ENCODE assay signal across 1 cellular context in the genomic region with DNA sequence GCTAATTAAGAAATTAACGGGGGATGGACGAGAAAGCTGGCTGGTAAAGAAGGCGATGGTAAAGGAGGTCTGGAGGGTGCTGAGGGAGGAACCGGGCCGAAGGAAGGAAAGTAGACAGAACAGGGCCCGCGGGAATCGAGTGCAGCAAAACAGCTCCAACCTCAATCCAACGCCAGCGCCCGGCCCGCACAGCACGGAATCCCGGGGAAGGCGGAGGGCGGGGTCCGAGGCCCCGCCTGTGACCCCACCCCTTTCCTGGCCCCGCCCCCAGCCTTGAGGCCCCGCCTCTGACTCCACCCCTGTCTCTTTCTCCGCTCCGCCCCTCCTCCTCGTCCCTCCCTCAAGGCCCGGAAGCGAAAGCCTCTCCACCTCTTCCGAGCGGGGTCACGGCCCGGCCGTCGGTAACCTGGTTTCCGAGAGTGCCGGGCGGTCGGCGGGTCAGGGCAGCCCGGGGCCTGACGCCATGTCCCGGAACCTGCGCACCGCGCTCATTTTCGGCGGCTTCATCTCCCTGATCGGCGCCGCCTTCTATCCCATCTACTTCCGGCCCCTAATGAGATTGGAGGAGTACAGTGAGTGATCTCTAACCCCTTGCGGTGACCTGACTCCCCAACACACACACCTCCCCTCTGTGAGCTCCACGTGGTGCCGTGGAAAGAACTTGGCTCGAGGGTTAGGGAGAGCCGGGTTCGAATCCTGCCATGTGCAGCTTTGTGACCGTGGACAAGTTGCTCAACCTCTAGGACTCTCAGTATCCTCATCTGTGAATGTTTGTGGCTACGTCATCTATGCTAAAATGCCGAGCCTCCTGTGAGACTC.
TF ChIP-seq lines count a peak whose summit lies in the region.

A gene (plus strand): TSS at position 370 of the 819 bp plus-strand sequence. CDS start 94 bp downstream, at position 464.

TF ChIP-seq in HepG2, 621 proteins besides CTCF, POLR2A, EP300 and RAD21 (continued from another document and continues in another):
- TF ChIP-seq, protein P1, sequence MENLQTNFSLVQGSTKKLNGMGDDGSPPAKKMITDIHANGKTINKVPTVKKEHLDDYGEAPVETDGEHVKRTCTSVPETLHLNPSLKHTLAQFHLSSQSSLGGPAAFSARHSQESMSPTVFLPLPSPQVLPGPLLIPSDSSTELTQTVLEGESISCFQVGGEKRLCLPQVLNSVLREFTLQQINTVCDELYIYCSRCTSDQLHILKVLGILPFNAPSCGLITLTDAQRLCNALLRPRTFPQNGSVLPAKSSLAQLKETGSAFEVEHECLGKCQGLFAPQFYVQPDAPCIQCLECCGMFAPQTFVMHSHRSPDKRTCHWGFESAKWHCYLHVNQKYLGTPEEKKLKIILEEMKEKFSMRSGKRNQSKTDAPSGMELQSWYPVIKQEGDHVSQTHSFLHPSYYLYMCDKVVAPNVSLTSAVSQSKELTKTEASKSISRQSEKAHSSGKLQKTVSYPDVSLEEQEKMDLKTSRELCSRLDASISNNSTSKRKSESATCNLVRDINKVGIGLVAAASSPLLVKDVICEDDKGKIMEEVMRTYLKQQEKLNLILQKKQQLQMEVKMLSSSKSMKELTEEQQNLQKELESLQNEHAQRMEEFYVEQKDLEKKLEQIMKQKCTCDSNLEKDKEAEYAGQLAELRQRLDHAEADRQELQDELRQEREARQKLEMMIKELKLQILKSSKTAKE (CRISPR knock-in tag; IDR thresholded peaks at IDR 0.05; ENCODE audit: borderline replicate concordance): no peak
- TF ChIP-seq TP53 (CRISPR knock-in tag; conservative IDR thresholded peaks at IDR 0.05) (no peak; the same call in 1 of the 2 replicates), HNRNPL (IDR thresholded peaks at IDR 0.05; ENCODE audit: low read depth, low read length) (0 out of 2 replicates have a peak, but pooled peaks have one; percentile 41), ZNF547 (CRISPR knock-in tag; IDR thresholded peaks at IDR 0.05) (peak; percentile 37; the same call in 1 of the 2 replicates), ZNF460 (CRISPR knock-in tag; IDR thresholded peaks at IDR 0.05; ENCODE audit: borderline replicate concordance) (no peak; the same call in 1 of the 2 replicates), RARG (CRISPR knock-in tag; IDR thresholded peaks at IDR 0.05; ENCODE audit: low read depth) (no peak; the same call in 1 of the 2 replicates), KDM5B (CRISPR knock-in tag; IDR thresholded peaks at IDR 0.05; ENCODE audit: borderline replicate concordance) (peak; percentile 20; the same call in 1 of the 2 replicates), ZFY (CRISPR knock-in tag; IDR thresholded peaks at IDR 0.05) (peak; percentile 84), CHD2 (IDR thresholded peaks at IDR 0.05; ENCODE audit: low read depth, low read length) (no peak), ZNF207 (IDR thresholded peaks at IDR 0.05; ENCODE audit: borderline replicate concordance) (no peak), NONO (IDR thresholded peaks at IDR 0.05) (no peak), NONO (CRISPR knock-in tag; conservative IDR thresholded peaks at IDR 0.05) (peak; percentile 72), ZNF17 (CRISPR knock-in tag; IDR thresholded peaks at IDR 0.05) (no peak), KLF12 (CRISPR knock-in tag; IDR thresholded peaks at IDR 0.05; ENCODE audit: borderline replicate concordance) (peak; percentile 49; the same call in 1 of the 2 replicates), SAFB2 (CRISPR knock-in tag; IDR thresholded peaks at IDR 0.05; ENCODE audit: borderline replicate concordance, low read depth) (no peak), TOPORS (CRISPR knock-in tag; IDR thresholded peaks at IDR 0.05) (no peak), FOXK2 (IDR thresholded peaks at IDR 0.05) (no peak), ZBTB42 (CRISPR knock-in tag; IDR thresholded peaks at IDR 0.05) (no peak), POLR2G (IDR thresholded peaks at IDR 0.05; ENCODE audit: low read depth, low read length) (peak; percentile 80), DMAP1 (CRISPR knock-in tag; IDR thresholded peaks at IDR 0.05) (peak; percentile 93), ZNF598 (CRISPR knock-in tag; IDR thresholded peaks at IDR 0.05; ENCODE audit: borderline replicate concordance) (peak; percentile 73; the same call in 1 of the 2 replicates), KLF11 (CRISPR knock-in tag; IDR thresholded peaks at IDR 0.05) (no peak), ERF (CRISPR knock-in tag; IDR thresholded peaks at IDR 0.05) (peak; percentile 60), ZNF782 (CRISPR knock-in tag; IDR thresholded peaks at IDR 0.05; ENCODE audit: borderline replicate concordance) (0 out of 2 replicates have a peak, but pooled peaks have one; percentile 55), NR2C2 (CRISPR knock-in tag; IDR thresholded peaks at IDR 0.05; ENCODE audit: borderline replicate concordance) (peak; percentile 99), SAP130 (CRISPR knock-in tag; IDR thresholded peaks at IDR 0.05; ENCODE audit: low read depth) (peak; percentile 72), RBFOX2 (IDR thresholded peaks at IDR 0.05; ENCODE audit: low read depth, low read length) (peak; percentile 94), ZNF121 (CRISPR knock-in tag; IDR thresholded peaks at IDR 0.05) (no peak), ZNF263 (CRISPR knock-in tag; IDR thresholded peaks at IDR 0.05) (peak; percentile 45), TMF1 (CRISPR knock-in tag; IDR thresholded peaks at IDR 0.05; ENCODE audit: low read depth) (no peak), GZF1 (CRISPR knock-in tag; IDR thresholded peaks at IDR 0.05) (0 out of 2 replicates have a peak, but pooled peaks have one; percentile 74), GATAD1 (CRISPR knock-in tag; IDR thresholded peaks at IDR 0.05) (peak; percentile 80), ZBTB7B (CRISPR knock-in tag; IDR thresholded peaks at IDR 0.05) (no peak), NFE2 (CRISPR knock-in tag; IDR thresholded peaks at IDR 0.05) (no peak), ZSCAN12 (CRISPR knock-in tag; IDR thresholded peaks at IDR 0.05) (no peak), NCOA1 (CRISPR knock-in tag; IDR thresholded peaks at IDR 0.05) (no peak), PRMT3 (CRISPR knock-in tag; IDR thresholded peaks at IDR 0.05; ENCODE audit: borderline replicate concordance, low read depth) (no peak), SATB2 (CRISPR knock-in tag; IDR thresholded peaks at IDR 0.05) (no peak)
- TF ChIP-seq, protein P2, sequence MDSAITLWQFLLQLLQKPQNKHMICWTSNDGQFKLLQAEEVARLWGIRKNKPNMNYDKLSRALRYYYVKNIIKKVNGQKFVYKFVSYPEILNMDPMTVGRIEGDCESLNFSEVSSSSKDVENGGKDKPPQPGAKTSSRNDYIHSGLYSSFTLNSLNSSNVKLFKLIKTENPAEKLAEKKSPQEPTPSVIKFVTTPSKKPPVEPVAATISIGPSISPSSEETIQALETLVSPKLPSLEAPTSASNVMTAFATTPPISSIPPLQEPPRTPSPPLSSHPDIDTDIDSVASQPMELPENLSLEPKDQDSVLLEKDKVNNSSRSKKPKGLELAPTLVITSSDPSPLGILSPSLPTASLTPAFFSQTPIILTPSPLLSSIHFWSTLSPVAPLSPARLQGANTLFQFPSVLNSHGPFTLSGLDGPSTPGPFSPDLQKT (CRISPR knock-in tag; IDR thresholded peaks at IDR 0.05; ENCODE audit: borderline replicate concordance): no peak
- TF ChIP-seq, protein P3, sequence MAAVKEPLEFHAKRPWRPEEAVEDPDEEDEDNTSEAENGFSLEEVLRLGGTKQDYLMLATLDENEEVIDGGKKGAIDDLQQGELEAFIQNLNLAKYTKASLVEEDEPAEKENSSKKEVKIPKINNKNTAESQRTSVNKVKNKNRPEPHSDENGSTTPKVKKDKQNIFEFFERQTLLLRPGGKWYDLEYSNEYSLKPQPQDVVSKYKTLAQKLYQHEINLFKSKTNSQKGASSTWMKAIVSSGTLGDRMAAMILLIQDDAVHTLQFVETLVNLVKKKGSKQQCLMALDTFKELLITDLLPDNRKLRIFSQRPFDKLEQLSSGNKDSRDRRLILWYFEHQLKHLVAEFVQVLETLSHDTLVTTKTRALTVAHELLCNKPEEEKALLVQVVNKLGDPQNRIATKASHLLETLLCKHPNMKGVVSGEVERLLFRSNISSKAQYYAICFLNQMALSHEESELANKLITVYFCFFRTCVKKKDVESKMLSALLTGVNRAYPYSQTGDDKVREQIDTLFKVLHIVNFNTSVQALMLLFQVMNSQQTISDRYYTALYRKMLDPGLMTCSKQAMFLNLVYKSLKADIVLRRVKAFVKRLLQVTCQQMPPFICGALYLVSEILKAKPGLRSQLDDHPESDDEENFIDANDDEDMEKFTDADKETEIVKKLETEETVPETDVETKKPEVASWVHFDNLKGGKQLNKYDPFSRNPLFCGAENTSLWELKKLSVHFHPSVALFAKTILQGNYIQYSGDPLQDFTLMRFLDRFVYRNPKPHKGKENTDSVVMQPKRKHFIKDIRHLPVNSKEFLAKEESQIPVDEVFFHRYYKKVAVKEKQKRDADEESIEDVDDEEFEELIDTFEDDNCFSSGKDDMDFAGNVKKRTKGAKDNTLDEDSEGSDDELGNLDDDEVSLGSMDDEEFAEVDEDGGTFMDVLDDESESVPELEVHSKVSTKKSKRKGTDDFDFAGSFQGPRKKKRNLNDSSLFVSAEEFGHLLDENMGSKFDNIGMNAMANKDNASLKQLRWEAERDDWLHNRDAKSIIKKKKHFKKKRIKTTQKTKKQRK (IDR thresholded peaks at IDR 0.05; ENCODE audit: low read length): no peak
- TF ChIP-seq, protein P4, sequence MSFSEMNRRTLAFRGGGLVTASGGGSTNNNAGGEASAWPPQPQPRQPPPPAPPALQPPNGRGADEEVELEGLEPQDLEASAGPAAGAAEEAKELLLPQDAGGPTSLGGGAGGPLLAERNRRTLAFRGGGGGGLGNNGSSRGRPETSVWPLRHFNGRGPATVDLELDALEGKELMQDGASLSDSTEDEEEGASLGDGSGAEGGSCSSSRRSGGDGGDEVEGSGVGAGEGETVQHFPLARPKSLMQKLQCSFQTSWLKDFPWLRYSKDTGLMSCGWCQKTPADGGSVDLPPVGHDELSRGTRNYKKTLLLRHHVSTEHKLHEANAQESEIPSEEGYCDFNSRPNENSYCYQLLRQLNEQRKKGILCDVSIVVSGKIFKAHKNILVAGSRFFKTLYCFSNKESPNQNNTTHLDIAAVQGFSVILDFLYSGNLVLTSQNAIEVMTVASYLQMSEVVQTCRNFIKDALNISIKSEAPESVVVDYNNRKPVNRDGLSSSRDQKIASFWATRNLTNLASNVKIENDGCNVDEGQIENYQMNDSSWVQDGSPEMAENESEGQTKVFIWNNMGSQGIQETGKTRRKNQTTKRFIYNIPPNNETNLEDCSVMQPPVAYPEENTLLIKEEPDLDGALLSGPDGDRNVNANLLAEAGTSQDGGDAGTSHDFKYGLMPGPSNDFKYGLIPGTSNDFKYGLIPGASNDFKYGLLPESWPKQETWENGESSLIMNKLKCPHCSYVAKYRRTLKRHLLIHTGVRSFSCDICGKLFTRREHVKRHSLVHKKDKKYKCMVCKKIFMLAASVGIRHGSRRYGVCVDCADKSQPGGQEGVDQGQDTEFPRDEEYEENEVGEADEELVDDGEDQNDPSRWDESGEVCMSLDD (CRISPR knock-in tag; IDR thresholded peaks at IDR 0.05; ENCODE audit: borderline replicate concordance): peak; percentile 50; the same call in 1 of the 2 replicates
- TF ChIP-seq, protein P5, sequence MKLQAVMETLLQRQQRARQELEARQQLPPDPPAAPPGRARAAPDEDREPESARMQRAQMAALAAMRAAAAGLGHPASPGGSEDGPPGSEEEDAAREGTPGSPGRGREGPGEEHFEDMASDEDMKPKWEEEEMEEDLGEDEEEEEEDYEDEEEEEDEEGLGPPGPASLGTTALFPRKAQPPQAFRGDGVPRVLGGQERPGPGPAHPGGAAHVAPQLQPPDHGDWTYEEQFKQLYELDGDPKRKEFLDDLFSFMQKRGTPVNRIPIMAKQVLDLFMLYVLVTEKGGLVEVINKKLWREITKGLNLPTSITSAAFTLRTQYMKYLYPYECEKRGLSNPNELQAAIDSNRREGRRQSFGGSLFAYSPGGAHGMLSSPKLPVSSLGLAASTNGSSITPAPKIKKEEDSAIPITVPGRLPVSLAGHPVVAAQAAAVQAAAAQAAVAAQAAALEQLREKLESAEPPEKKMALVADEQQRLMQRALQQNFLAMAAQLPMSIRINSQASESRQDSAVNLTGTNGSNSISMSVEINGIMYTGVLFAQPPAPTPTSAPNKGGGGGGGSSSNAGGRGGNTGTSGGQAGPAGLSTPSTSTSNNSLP (IDR thresholded peaks at IDR 0.05; ENCODE audit: low read depth, low read length): no peak
- TF ChIP-seq, protein P6, sequence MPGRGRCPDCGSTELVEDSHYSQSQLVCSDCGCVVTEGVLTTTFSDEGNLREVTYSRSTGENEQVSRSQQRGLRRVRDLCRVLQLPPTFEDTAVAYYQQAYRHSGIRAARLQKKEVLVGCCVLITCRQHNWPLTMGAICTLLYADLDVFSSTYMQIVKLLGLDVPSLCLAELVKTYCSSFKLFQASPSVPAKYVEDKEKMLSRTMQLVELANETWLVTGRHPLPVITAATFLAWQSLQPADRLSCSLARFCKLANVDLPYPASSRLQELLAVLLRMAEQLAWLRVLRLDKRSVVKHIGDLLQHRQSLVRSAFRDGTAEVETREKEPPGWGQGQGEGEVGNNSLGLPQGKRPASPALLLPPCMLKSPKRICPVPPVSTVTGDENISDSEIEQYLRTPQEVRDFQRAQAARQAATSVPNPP (CRISPR knock-in tag; IDR thresholded peaks at IDR 0.05): peak; percentile 27; the same call in 1 of the 2 replicates
- TF ChIP-seq, protein P7, sequence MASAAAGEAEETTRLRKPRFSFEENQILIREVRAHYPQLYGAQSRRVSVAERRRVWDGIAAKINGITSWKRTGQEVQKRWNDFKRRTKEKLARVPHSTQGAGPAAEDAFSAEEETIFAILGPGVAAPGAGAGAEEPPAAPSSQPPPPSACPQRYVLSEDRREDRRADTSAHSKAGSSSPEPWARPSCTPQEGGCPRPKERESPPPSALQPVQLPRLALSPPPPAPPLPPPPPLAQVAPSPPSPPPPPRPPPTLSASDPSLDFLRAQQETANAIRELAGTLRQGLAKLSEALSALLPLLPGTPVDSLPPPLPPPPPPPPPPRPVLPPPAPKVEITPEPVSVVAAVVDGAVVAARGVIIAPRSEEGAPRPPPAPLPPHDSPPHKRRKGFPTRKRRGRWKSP (CRISPR knock-in tag; IDR thresholded peaks at IDR 0.05): 0 out of 2 replicates have a peak, but pooled peaks have one; percentile 44
- TF ChIP-seq, protein P8, sequence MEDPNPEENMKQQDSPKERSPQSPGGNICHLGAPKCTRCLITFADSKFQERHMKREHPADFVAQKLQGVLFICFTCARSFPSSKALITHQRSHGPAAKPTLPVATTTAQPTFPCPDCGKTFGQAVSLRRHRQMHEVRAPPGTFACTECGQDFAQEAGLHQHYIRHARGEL (CRISPR knock-in tag; IDR thresholded peaks at IDR 0.05): no peak
- TF ChIP-seq, protein P9, sequence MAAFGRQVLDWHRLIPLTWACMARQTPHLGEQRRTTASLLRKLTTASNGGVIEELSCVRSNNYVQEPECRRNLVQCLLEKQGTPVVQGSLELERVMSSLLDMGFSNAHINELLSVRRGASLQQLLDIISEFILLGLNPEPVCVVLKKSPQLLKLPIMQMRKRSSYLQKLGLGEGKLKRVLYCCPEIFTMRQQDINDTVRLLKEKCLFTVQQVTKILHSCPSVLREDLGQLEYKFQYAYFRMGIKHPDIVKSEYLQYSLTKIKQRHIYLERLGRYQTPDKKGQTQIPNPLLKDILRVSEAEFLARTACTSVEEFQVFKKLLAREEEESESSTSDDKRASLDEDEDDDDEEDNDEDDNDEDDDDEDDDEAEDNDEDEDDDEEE (CRISPR knock-in tag; IDR thresholded peaks at IDR 0.05): no peak
